Comparison of ENCODE assay signal across 23 cellular contexts in genomic region chr7:110051386-110051785, GRCh38.
DNase-seq lines count a peak whose midpoint lies in the region; ATAC-seq and TF ChIP-seq lines count a peak whose summit lies in the region.
"Had no signal": no experiment of that assay in that cellular context is flagged by ENCODE, and none has a peak within 500 bp of the region (broad histone marks: within the 10 kb centered on the region; RNA-seq: fewer than 3 reads in every experiment).

No MANE protein-coding gene starts in this region.

- no peak for ATAC-seq in HG03460 (IDR thresholded peaks at IDR 0.05; ENCODE audit: unreplicated experiment)
- ATAC-seq: PC-3 had no signal

- DNase-seq in DMS 273 treated with DMSO at 0.1 percent for 48 hours (lab: John Stamatoyannopoulos, UW) (peak; percentile 57), NCI-H82 (lab: John Stamatoyannopoulos, UW) (peak; percentile 44), adipocyte (ENCODE audit: low read depth) (peak; percentile 4), foreskin fibroblast (no peak), hippocampal formation (lab: John Stamatoyannopoulos, UW) (no peak)
- no peak for DNase-seq in stimulated activated CD4-positive, alpha-beta T cell treated with anti-CD3 and anti-CD28 coated beads, Interleukin-15, amount 100 ng/mL, for 24 hours
- DNase-seq: CD4-positive, alpha-beta T cell; DMS79; H7; KG1; MM.1S; NCI-H187; NCI-H2081 treated with DMSO at 0.1 percent for 48 hours; NCI-H2171; NCI-H226; NCI-H510A; NCI-H748 treated with DMSO at 0.1 percent for 48 hours; NK-92 treated with Interleukin-12 subunit alpha and Interleukin-12 subunit beta, amount 100 ng/mL, for 24 hours; PC-3; T-helper 1 cell had no signal

- TF ChIP-seq CTCF in nephron (IDR thresholded peaks at IDR 0.05; ENCODE audit: unreplicated experiment in 3 of 3) (no peak), foreskin fibroblast (IDR thresholded peaks at IDR 0.05; ENCODE audit: low read depth, low read length) (no peak)

- H3K4me1 ChIP-seq in adipocyte (ENCODE audit: control insufficient read depth, insufficient read depth, low read length) = no peaks in the 10 kb centered on the region
- H3K4me1 ChIP-seq: BLaER1 had no signal

- no peak overlapping the region for H3K4me3 Mint-ChIP-seq in nephron
- H3K4me3 Mint-ChIP-seq: CD4-positive, alpha-beta T cell had no signal

- H3K27me3 ChIP-seq in adipocyte (replicated peaks; ENCODE audit: control insufficient read depth, insufficient read depth, low read length) = no peaks in the 10 kb centered on the region
- H3K27me3 ChIP-seq: BLaER1 had no signal

- H3K27ac Mint-ChIP-seq in nephron = peak overlapping the region; percentile 5 to 67 (median 45)
- H3K27ac Mint-ChIP-seq: CD4-positive, alpha-beta T cell had no signal

- no peak overlapping the region for H3K4me3 ChIP-seq in adipocyte (ENCODE audit: low read length)
- H3K4me3 ChIP-seq in foreskin fibroblast (ENCODE audit: low read depth in 1 of 2, low read length in 2 of 2) = no peak overlapping the region
- H3K4me3 ChIP-seq: BLaER1 had no signal

- peaks cover 4% of the 10 kb centered on the region for H3K27me3 Mint-ChIP-seq in nephron (ENCODE audit: low read depth)
- H3K27me3 Mint-ChIP-seq: CD4-positive, alpha-beta T cell had no signal

- H3K9ac ChIP-seq in adipocyte (ENCODE audit: low read length) = no peak overlapping the region
- H3K9ac ChIP-seq: BLaER1 had no signal

- H3K9me3 ChIP-seq in adipocyte (ENCODE audit: control insufficient read depth, low read length) = no peaks in the 10 kb centered on the region
- H3K9me3 ChIP-seq: BLaER1 had no signal

- no peaks in the 10 kb centered on the region for H3K9me3 Mint-ChIP-seq in nephron
- H3K9me3 Mint-ChIP-seq: CD4-positive, alpha-beta T cell had no signal

- H3K36me3 Mint-ChIP-seq in nephron (ENCODE audit: low read depth) = no peaks in the 10 kb centered on the region

- no peaks in the 10 kb centered on the region for H3K36me3 ChIP-seq in adipocyte (ENCODE audit: control insufficient read depth, insufficient read depth, low read length, severe bottlenecking)
- H3K36me3 ChIP-seq: BLaER1 had no signal

- H3K4me1 Mint-ChIP-seq in nephron = peaks cover 16% of the 10 kb centered on the region

Comparison
In these comparisons a context has a peak if more than half of its experiments do, and no peak if none do; other contexts are left out.
1. DNase-seq: peak in DMS 273 treated with DMSO at 0.1 percent for 48 hours (single experiment), NCI-H82 (single experiment) and adipocyte (single experiment); none in stimulated activated CD4-positive, alpha-beta T cell treated with anti-CD3 and anti-CD28 coated beads, Interleukin-15, amount 100 ng/mL, for 24 hours (single experiment), foreskin fibroblast (0 of 2) and hippocampal formation (0 of 2).